In genomic region chrX:2693526-2694002, GRCh38 we compare ENCODE assay signal across 7 cellular contexts. TPM values are rescaled to one million over a fixed set of nuclear protein-coding genes. Genes with fewer than 3 reads are reported as not detected.
DNase-seq lines count a peak whose midpoint lies in the region; ATAC-seq and TF ChIP-seq lines count a peak whose summit lies in the region.

No MANE protein-coding gene starts in this region.

- peaks cover 51% of the 10 kb centered on the region for H3K4me1 Mint-ChIP-seq in activated CD4-positive, alpha-beta memory T cell treated with anti-CD3 and anti-CD28 coated beads for 36 hours (ENCODE audit: low read depth)
- H3K4me1 Mint-ChIP-seq in stimulated activated naive B cell treated with anti-CD40 and anti-IgM and Interleukin-4, amounts not matched to agents 10 μg/mL and 1 μg/mL and 100 μg/mL, for 72 hours: peaks cover 48 to 77% of the 10 kb centered on the region in 2 donors

- peaks cover 57% of the 10 kb centered on the region for H3K36me3 Mint-ChIP-seq in activated CD4-positive, alpha-beta memory T cell treated with anti-CD3 and anti-CD28 coated beads for 36 hours
- H3K36me3 Mint-ChIP-seq in stimulated activated naive B cell treated with anti-CD40 and anti-IgM and Interleukin-4, amounts not matched to agents 10 μg/mL and 1 μg/mL and 100 μg/mL, for 72 hours: peaks cover 6 to 13% of the 10 kb centered on the region in 2 donors

- H3K27me3 ChIP-seq in GM06990 (replicated peaks; ENCODE audit: control insufficient read depth, insufficient read depth, low read length): no peaks in the 10 kb centered on the region

- H3K36me3 ChIP-seq in GM06990 (ENCODE audit: control insufficient read depth, insufficient read depth, low read length): no peaks in the 10 kb centered on the region; the same call in 1 of the 2 replicates

- POLR2A ChIA-PET in activated CD4-positive, alpha-beta memory T cell treated with anti-CD3 and anti-CD28 coated beads for 36 hours (lab: Charles Lee): no interaction called here

- no peaks in the 10 kb centered on the region for H3K27me3 Mint-ChIP-seq in activated CD4-positive, alpha-beta memory T cell treated with anti-CD3 and anti-CD28 coated beads for 36 hours
- no peaks in the 10 kb centered on the region for H3K27me3 Mint-ChIP-seq in stimulated activated naive B cell treated with anti-CD40 and anti-IgM and Interleukin-4, amounts not matched to agents 10 μg/mL and 1 μg/mL and 100 μg/mL, for 72 hours

- H3K9me3 Mint-ChIP-seq in activated CD4-positive, alpha-beta memory T cell treated with anti-CD3 and anti-CD28 coated beads for 36 hours: no peaks in the 10 kb centered on the region
- peaks cover 0 to 4% of the 10 kb centered on the region in 2 donors for H3K9me3 Mint-ChIP-seq in stimulated activated naive B cell treated with anti-CD40 and anti-IgM and Interleukin-4, amounts not matched to agents 10 μg/mL and 1 μg/mL and 100 μg/mL, for 72 hours

- CTCF ChIA-PET in activated CD4-positive, alpha-beta memory T cell treated with anti-CD3 and anti-CD28 coated beads for 36 hours (lab: Charles Lee): no interaction called here

- peak overlapping the region; percentile 73 for H3K4me3 ChIP-seq in GM06990 (replicated peaks; ENCODE audit: low read depth, low read length)
- peak overlapping the region; percentile 86 for H3K4me3 ChIP-seq in fibroblast of villous mesenchyme (ENCODE audit: low read depth, low read length)

- no peak for DNase-seq in GM06990 (ENCODE audit: extremely low read depth, insufficient read length)
- no peak for DNase-seq in activated CD4-positive, alpha-beta memory T cell treated with anti-CD3 and anti-CD28 coated beads for 36 hours
- DNase-seq in fibroblast of villous mesenchyme (ENCODE audit: low read depth): no peak
- no peak for DNase-seq in stimulated activated naive B cell treated with anti-CD40 and anti-IgM and Interleukin-4, amounts not matched to agents 10 μg/mL and 1 μg/mL and 100 μg/mL, for 72 hours
- DNase-seq in CD1c-positive myeloid dendritic cell (ENCODE audit: extremely low spot score): no peak
- no peak for DNase-seq in medulla oblongata (ENCODE audit: extremely low spot score)
- DNase-seq in RPMI8226: no peak

- intact Hi-C loops in activated CD4-positive, alpha-beta memory T cell treated with anti-CD3 and anti-CD28 coated beads for 36 hours (cut with micrococcal nuclease): loop anchor here (2.0 to 10.0 kb wide), 5 partner anchors 46 to 1301 kb away; partner anchors contain the start of gene SLC25A6

- H3K4me3 Mint-ChIP-seq in activated CD4-positive, alpha-beta memory T cell treated with anti-CD3 and anti-CD28 coated beads for 36 hours: peak overlapping the region; percentile 86
- peak overlapping the region; percentile 29 to 57 for H3K4me3 Mint-ChIP-seq in stimulated activated naive B cell treated with anti-CD40 and anti-IgM and Interleukin-4, amounts not matched to agents 10 μg/mL and 1 μg/mL and 100 μg/mL, for 72 hours

- TF ChIP-seq CTCF in GM06990 (IDR thresholded peaks at IDR 0.05; ENCODE audit: insufficient read depth, low read length, poor library complexity, severe bottlenecking) (no peak), fibroblast of villous mesenchyme (IDR thresholded peaks at IDR 0.05; ENCODE audit: insufficient read depth, low read depth, low read length) (no peak)

- peak overlapping the region; percentile 96 for H3K27ac Mint-ChIP-seq in activated CD4-positive, alpha-beta memory T cell treated with anti-CD3 and anti-CD28 coated beads for 36 hours
- no peak overlapping the region for H3K27ac Mint-ChIP-seq in stimulated activated naive B cell treated with anti-CD40 and anti-IgM and Interleukin-4, amounts not matched to agents 10 μg/mL and 1 μg/mL and 100 μg/mL, for 72 hours

- no peak for ATAC-seq in stimulated activated naive B cell treated with anti-CD40 and anti-IgM and Interleukin-4, amounts not matched to agents 10 μg/mL and 1 μg/mL and 100 μg/mL, for 72 hours (replicated peaks)

RNA-seq across cellular contexts. Expression of gene CD99, which starts 2.5 kb away (rescaled TPM):
- 100 to 1,000 TPM; 282 to 283 TPM for total RNA-seq in activated CD4-positive, alpha-beta memory T cell treated with anti-CD3 and anti-CD28 coated beads for 36 hours
- 268 and 386 TPM in 2 replicates for total RNA-seq in fibroblast of villous mesenchyme

RNA-seq across cellular contexts. Expression of gene XG, which starts 58.3 kb away (rescaled TPM):
- total RNA-seq in activated CD4-positive, alpha-beta memory T cell treated with anti-CD3 and anti-CD28 coated beads for 36 hours: not detected
- total RNA-seq in fibroblast of villous mesenchyme: 0.97 and 4.7 TPM in 2 replicates
